ENCODE assay signal across 8 cellular contexts in genomic region chr3:42159706-42160472, GRCh38.
DNase-seq lines count a peak whose midpoint lies in the region; ATAC-seq, FAIRE-seq and TF ChIP-seq lines count a peak whose summit lies in the region.

No MANE protein-coding gene starts in this region.

- H3K9me3 ChIP-seq in NT2/D1 (ENCODE audit: insufficient read depth, low read length): no peaks in the 10 kb centered on the region
- H3K9me3 ChIP-seq in K562 (replicated peaks; ENCODE audit: control insufficient read depth, insufficient read depth, low read depth, low read length): no peaks in the 10 kb centered on the region
- no peaks in the 10 kb centered on the region for H3K9me3 ChIP-seq in keratinocyte (ENCODE audit: control insufficient read depth, low read depth, low read length)

- H3K4me1 ChIP-seq in NT2/D1 (ENCODE audit: insufficient read depth, insufficient read length): no peaks in the 10 kb centered on the region
- peaks cover 12% of the 10 kb centered on the region in 2 experiments; a peak in 4 of 5 replicates for H3K4me1 ChIP-seq in K562 (replicated peaks in 1 of 2; ENCODE audit: control insufficient read depth in 2 of 2, insufficient read depth in 2 of 2, low read length in 2 of 2)
- peaks cover 32% of the 10 kb centered on the region for H3K4me1 ChIP-seq in keratinocyte (ENCODE audit: control insufficient read depth, extremely low read depth, insufficient read depth, low read length)

- no peaks in the 10 kb centered on the region for H3K9me3 Mint-ChIP-seq in stimulated activated memory B cell treated with anti-CD40 and anti-IgM and Interleukin-4, amounts not matched to agents 10 μg/mL and 1 μg/mL and 100 μg/mL, for 72 hours

- ATAC-seq in HG02678 (IDR thresholded peaks at IDR 0.05; ENCODE audit: unreplicated experiment): peak; percentile 83
- ATAC-seq in K562: peak; percentile 90
- peak; percentile 67 for ATAC-seq in stimulated activated memory B cell treated with anti-CD40 and anti-IgM and Interleukin-4, amounts not matched to agents 10 μg/mL and 1 μg/mL and 100 μg/mL, for 72 hours
- ATAC-seq in GM19455 (IDR thresholded peaks at IDR 0.05; ENCODE audit: unreplicated experiment): no peak

- DNase-seq in GM18507 (ENCODE audit: extremely low spot score, insufficient read length, low read depth) (no peak), NT2/D1 (ENCODE audit: low read depth, low spot score) (peak; percentile 87), K562 (ENCODE audit: extremely low read depth in 1 of 4, low spot score in 3 of 4) (peak; percentile 59 to 67 (median 65)), keratinocyte (ENCODE audit: low read depth, low spot score) (peak; percentile 46), NCI-H1092 treated with DMSO at 0.1 percent for 48 hours (lab: John Stamatoyannopoulos, UW) (no peak)

- H3K9ac ChIP-seq in NT2/D1 (ENCODE audit: insufficient read length, low read depth) (peak overlapping the region; percentile 44), K562 (ENCODE audit: insufficient read depth in 1 of 2, low read depth in 2 of 2, low read length in 2 of 2) (peak overlapping the region in 1 of 2 experiments; percentile 41; a peak in 1 of 4 replicates), keratinocyte (ENCODE audit: control insufficient read depth, extremely low read depth, insufficient read depth, low read length) (peak overlapping the region; percentile 62)

- dilution Hi-C loops in keratinocyte (cut with MboI; ENCODE audit: extremely low pct_ligation_motif_present, low sequenced_read_pairs): no loop called here

- peak overlapping the region; percentile 30 for H3K4me2 ChIP-seq in K562 (ENCODE audit: insufficient read depth, low read length)
- H3K4me2 ChIP-seq in keratinocyte (ENCODE audit: control insufficient read depth, extremely low read depth, insufficient read depth, low read depth, low read length): peak overlapping the region; percentile 85

- 41% methylated on average over 13 of the region's 16 CpGs for WGBS in K562 (ENCODE audit: insufficient coverage, low coverage, missing lambda C conversion rate)

- H4K20me1 ChIP-seq in K562 (replicated peaks; ENCODE audit: control insufficient read depth, insufficient read depth, low read length): 0 out of 2 replicates have a peak, but pooled peaks cover 3% of the 10 kb centered on the region
- H4K20me1 ChIP-seq in keratinocyte (ENCODE audit: control insufficient read depth, extremely low read depth, insufficient read depth, low read length): peaks cover 6% of the 10 kb centered on the region

- H3K27me3 ChIP-seq in NT2/D1 (ENCODE audit: insufficient read depth, insufficient read length) (no peaks in the 10 kb centered on the region), K562 (ENCODE audit: control insufficient read depth in 2 of 2, insufficient read depth in 2 of 2, low read length in 2 of 2) (no peaks in the 10 kb centered on the region), keratinocyte (ENCODE audit: control insufficient read depth, extremely low read depth, insufficient read depth, low read length) (no peaks in the 10 kb centered on the region)

- TF ChIP-seq EP300 in K562 (IDR thresholded peaks at IDR 0.05; ENCODE audit: low read length): no peak

- intact Hi-C loops in K562 (cut with micrococcal nuclease): no loop called here

- TF ChIP-seq RAD21 in K562 (CRISPR knock-in tag; conservative IDR thresholded peaks at IDR 0.05 in 1 of 2, IDR thresholded peaks at IDR 0.05 in 1 of 2): no peak

- H3K4me3 Mint-ChIP-seq in stimulated activated memory B cell treated with anti-CD40 and anti-IgM and Interleukin-4, amounts not matched to agents 10 μg/mL and 1 μg/mL and 100 μg/mL, for 72 hours: no peak overlapping the region

- H3K27ac ChIP-seq in K562 (ENCODE audit: extremely low read depth, low read depth, low read length) (no peak overlapping the region), keratinocyte (ENCODE audit: control insufficient read depth, insufficient read depth, low read length) (peak overlapping the region; percentile 70)

- H3K36me3 Mint-ChIP-seq in stimulated activated memory B cell treated with anti-CD40 and anti-IgM and Interleukin-4, amounts not matched to agents 10 μg/mL and 1 μg/mL and 100 μg/mL, for 72 hours: peaks cover 9% of the 10 kb centered on the region

- no peaks in the 10 kb centered on the region for H3K36me3 ChIP-seq in NT2/D1 (ENCODE audit: insufficient read depth, insufficient read length, low read length)
- H3K36me3 ChIP-seq in K562 (ENCODE audit: control insufficient read depth, insufficient read depth, low read length): no peaks in the 10 kb centered on the region
- peaks cover 0 to 4% of the 10 kb centered on the region in 2 experiments for H3K36me3 ChIP-seq in keratinocyte (ENCODE audit: control insufficient read depth in 2 of 2, extremely low read depth in 1 of 2, insufficient read depth in 2 of 2, low read length in 2 of 2)

- H3K4me3 ChIP-seq in NT2/D1 (ENCODE audit: insufficient read length, low read depth): peak overlapping the region; percentile 31
- H3K4me3 ChIP-seq in K562: no peak overlapping the region
- H3K4me3 ChIP-seq in keratinocyte (ENCODE audit: control insufficient read depth in 2 of 3, extremely low read depth in 1 of 3, insufficient read depth in 2 of 3, low read depth in 1 of 3, low read length in 3 of 3): peak overlapping the region; percentile 7 to 58 (median 40)

- no TSS peak for BruUV-seq in K562 (replicated peaks; lab: Mats Ljungman, UMichigan)

- H3K4me1 Mint-ChIP-seq in stimulated activated memory B cell treated with anti-CD40 and anti-IgM and Interleukin-4, amounts not matched to agents 10 μg/mL and 1 μg/mL and 100 μg/mL, for 72 hours: peaks cover 69% of the 10 kb centered on the region

- POLR2A ChIA-PET in K562 (lab: Yijun Ruan, JAX): interaction anchor here (0.7 to 1.3 kb wide), 3 partner anchors 8 to 27 kb away, joined by 3 to 4 read pairs (median 4); no protein-coding TSS in a partner anchor

- in situ Hi-C loops in K562 (cut with MboI): no loop called here

- H3K9me1 ChIP-seq in K562 (ENCODE audit: control insufficient read depth, insufficient read depth, low read length) (no peaks in the 10 kb centered on the region), keratinocyte (ENCODE audit: control insufficient read depth, extremely low read depth, insufficient read depth, low read length) (peaks cover 2% of the 10 kb centered on the region)

- FAIRE-seq in GM18507 (lab: Jason Lieb, UNC) (peak; percentile 72), K562 (lab: Jason Lieb, UNC) (peak; percentile 51), keratinocyte (lab: Jason Lieb, UNC) (peak; percentile 81)

- H3K27me3 Mint-ChIP-seq in stimulated activated memory B cell treated with anti-CD40 and anti-IgM and Interleukin-4, amounts not matched to agents 10 μg/mL and 1 μg/mL and 100 μg/mL, for 72 hours: no peaks in the 10 kb centered on the region

- no peaks in the 10 kb centered on the region for H3K79me2 ChIP-seq in K562 (ENCODE audit: control insufficient read depth, insufficient read depth, low read length)
- peaks cover 65% of the 10 kb centered on the region for H3K79me2 ChIP-seq in keratinocyte (ENCODE audit: control insufficient read depth, insufficient read depth, low read length)

- CTCF ChIA-PET in K562 (lab: Yijun Ruan, JAX; ENCODE audit: low intra/inter-chr PET ratio): interaction anchor here (0.9 kb wide), 1 partner anchor 1576 kb away, joined by 4 read pairs; no protein-coding TSS in a partner anchor

- peak overlapping the region; percentile 40 for H3K27ac Mint-ChIP-seq in stimulated activated memory B cell treated with anti-CD40 and anti-IgM and Interleukin-4, amounts not matched to agents 10 μg/mL and 1 μg/mL and 100 μg/mL, for 72 hours

- TF ChIP-seq CTCF in K562 (IDR thresholded peaks at IDR 0.05 in 2 of 3, conservative IDR thresholded peaks at IDR 0.05 in 1 of 3; ENCODE audit: insufficient read depth in 2 of 3, low read depth in 1 of 3, low read length in 3 of 3) (no peak), keratinocyte (optimal IDR thresholded peaks at IDR 0.05 in 1 of 3, IDR thresholded peaks at IDR 0.05 in 1 of 3, conservative IDR thresholded peaks at IDR 0.05 in 1 of 3; ENCODE audit: extremely low read depth in 1 of 3, insufficient read depth in 2 of 3, low read length in 3 of 3) (no peak)

- TF ChIP-seq POLR2A in K562 (conservative IDR thresholded peaks at IDR 0.05): no peak

- H2AFZ ChIP-seq in K562 (ENCODE audit: low read depth, low read length) (peak overlapping the region; percentile 29; the same call in 1 of the 2 replicates), keratinocyte (ENCODE audit: control insufficient read depth, low read length) (peak overlapping the region; percentile 28)

TF ChIP-seq in K562, 482 proteins besides CTCF, POLR2A, EP300 and RAD21 (continues in another document):
- TF ChIP-seq MEIS2 (IDR thresholded peaks at IDR 0.05; ENCODE audit: partially characterized antibody): peak; percentile 33
- 0 out of 2 replicates have a peak, but pooled peaks have one; percentile 26 for TF ChIP-seq POLR2G (IDR thresholded peaks at IDR 0.05; ENCODE audit: low read depth, low read length)
- no peak for TF ChIP-seq PHF20 (IDR thresholded peaks at IDR 0.05; ENCODE audit: partially characterized antibody)
- peak; percentile 91 for TF ChIP-seq PRDM10 (IDR thresholded peaks at IDR 0.05; ENCODE audit: partially characterized antibody)
- TF ChIP-seq ETV1 (tag; conservative IDR thresholded peaks at IDR 0.05; ENCODE audit: low read depth): peak; percentile 24; the same call in 1 of the 2 replicates

Comparison
In these comparisons a context has a peak if more than half of its experiments do, and no peak if none do; other contexts are left out.
1. DNase-seq: peak in NT2/D1 (single experiment), K562 (4 of 4) and keratinocyte (single experiment); none in GM18507 (single experiment) and NCI-H1092 treated with DMSO at 0.1 percent for 48 hours (single experiment).